1 cellular context compared by ENCODE assay signal in the genomic region with DNA sequence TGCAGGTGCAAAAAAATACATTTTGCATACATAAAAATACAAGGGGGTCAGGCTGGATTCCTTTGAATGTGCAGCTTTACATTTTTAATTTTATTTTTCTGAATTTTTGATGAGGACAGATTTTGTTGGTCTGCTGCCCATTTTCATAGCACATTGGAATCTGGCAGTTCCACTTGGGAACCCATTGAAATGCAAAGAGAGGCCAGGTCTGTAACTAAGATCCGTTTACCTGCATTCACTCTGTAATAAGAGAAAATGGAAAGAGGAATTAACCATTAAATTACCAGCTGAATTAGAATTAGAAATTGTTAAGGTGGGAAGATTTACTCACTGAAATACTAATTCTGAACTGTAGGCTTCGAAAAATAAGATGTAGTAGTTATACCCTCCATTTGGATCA.
TF ChIP-seq lines count a peak whose summit lies in the region.

No MANE protein-coding gene starts in this region.

TF ChIP-seq in GM23338, 12 proteins besides CTCF, POLR2A, EP300 and RAD21 (continued from another document):
- TF ChIP-seq STAT1 (IDR thresholded peaks at IDR 0.05; ENCODE audit: unreplicated experiment) (no peak), EZH2 (IDR thresholded peaks at IDR 0.05; ENCODE audit: low read depth, unreplicated experiment) (no peak)
